In genomic region chr9:75633658-75634057, GRCh38 we compare ENCODE assay signal across 21 cellular contexts.
"Had no signal": no experiment of that assay in that cellular context is flagged by ENCODE, and none has a peak within 500 bp of the region (broad histone marks: within the 10 kb centered on the region; RNA-seq: fewer than 3 reads in every experiment).

No MANE protein-coding gene starts in this region.

- H3K36me3 Mint-ChIP-seq: IgD-negative memory B cell had no signal

- H3K27ac ChIP-seq: KMS-11, SJSA1, SK-N-MC had no signal

- H3K9ac ChIP-seq: KMS-11 had no signal

- H3K9me3 ChIP-seq: SJSA1 had no signal

- H3K4me2 ChIP-seq: KMS-11 had no signal

- H3K27me3 ChIP-seq: SJSA1 had no signal

- H3K4me1 ChIP-seq: SJSA1 had no signal

- ATAC-seq: K562 had no signal

- H3K27ac Mint-ChIP-seq: IgD-negative memory B cell had no signal

- H3K36me3 ChIP-seq: SJSA1 had no signal

- H3K4me1 Mint-ChIP-seq: IgD-negative memory B cell had no signal

- H3K27me3 Mint-ChIP-seq: IgD-negative memory B cell had no signal

- DNase-seq: Kasumi-1, MM.1S, NCI-H1092 treated with DMSO at 0.1 percent for 48 hours, NCI-H1436, NCI-H187, NCI-H2029, NCI-H2081 treated with DMSO at 0.1 percent for 48 hours, NCI-H2171, NCI-H226, NCI-H446, NCI-H510A, NCI-H524 treated with DMSO at 0.1 percent for 48 hours, NCI-H774, Right ventricle myocardium superior, RPMI8226, SIG-M5 had no signal

- H3K4me3 ChIP-seq: K562, SJSA1, SK-N-MC had no signal
